In the genomic region with DNA sequence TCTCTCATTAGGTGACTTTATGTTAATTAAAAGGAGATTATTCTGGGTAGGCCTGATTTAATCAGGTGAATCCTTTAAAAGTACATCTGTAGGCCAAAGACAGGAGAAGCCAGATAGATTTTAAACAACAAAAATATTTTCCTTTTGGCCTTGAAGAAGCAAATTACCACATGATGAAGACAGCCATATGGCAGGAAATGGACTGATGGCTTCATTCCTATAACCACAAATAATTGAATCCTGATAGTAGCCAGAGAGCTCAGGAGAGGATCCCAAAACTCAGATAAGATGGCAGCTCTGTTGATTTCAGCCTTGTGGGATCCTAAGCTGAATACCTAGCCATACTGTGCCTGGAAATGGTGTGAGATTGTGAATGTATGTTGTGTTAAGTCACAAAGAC, we compare ENCODE assay signal across 36 cellular contexts.
"Had no signal": no experiment of that assay in that cellular context is flagged by ENCODE, and none has a peak within 500 bp of the region (broad histone marks: within the 10 kb centered on the region; RNA-seq: fewer than 3 reads in every experiment).

No MANE protein-coding gene starts in this region.

- H3K4me3 Mint-ChIP-seq: activated B cell treated with CpG ODN at 0.5 μM for 24 hours; activated CD4-positive, alpha-beta memory T cell treated with anti-CD3 and anti-CD28 coated beads for 36 hours; activated naive CD4-positive, alpha-beta T cell treated with anti-CD3 and anti-CD28 coated beads, Interleukin-2, amount 50 U/mL, for 24 hours; activated naive CD8-positive, alpha-beta T cell treated with anti-CD3 and anti-CD28 coated beads, Interleukin-2, amount 10 ng/mL, durations not matched to agents 7 days and 5 days; T-helper 1 cell treated with Interleukin-12 subunit alpha and Interleukin-12 subunit beta and Interleukin-4 antibody, amounts not matched to agents 30 μg/mL and 1 μg/mL, for 36 hours had no signal

- H3K4me1 ChIP-seq: ascending aorta, Peyer's patch, SJSA1 had no signal

- H3K36me3 ChIP-seq: ascending aorta, MG63, Peyer's patch, SJSA1 had no signal

- ATAC-seq: PC-3 had no signal

- H3K27me3 ChIP-seq: ascending aorta, MG63, Peyer's patch, SJSA1 had no signal

- H3K27me3 Mint-ChIP-seq: activated CD4-positive, alpha-beta memory T cell treated with anti-CD3 and anti-CD28 coated beads for 36 hours; activated naive CD4-positive, alpha-beta T cell treated with anti-CD3 and anti-CD28 coated beads, Interleukin-2, amount 50 U/mL, for 24 hours had no signal

- H3K9me3 ChIP-seq: ascending aorta, MG63, Peyer's patch, SJSA1, SK-N-SH had no signal

- H3K4me1 Mint-ChIP-seq: activated B cell treated with CpG ODN at 0.5 μM for 24 hours; activated naive CD4-positive, alpha-beta T cell treated with anti-CD3 and anti-CD28 coated beads, Interleukin-2, amount 50 U/mL, for 24 hours had no signal

- H3K27ac Mint-ChIP-seq: activated B cell treated with CpG ODN at 0.5 μM for 24 hours; activated CD4-positive, alpha-beta memory T cell treated with anti-CD3 and anti-CD28 coated beads for 36 hours; activated naive CD4-positive, alpha-beta T cell treated with anti-CD3 and anti-CD28 coated beads, Interleukin-2, amount 50 U/mL, for 24 hours; activated naive CD8-positive, alpha-beta T cell treated with anti-CD3 and anti-CD28 coated beads, Interleukin-2, amount 10 ng/mL, durations not matched to agents 7 days and 5 days; activated T-helper 2 cell treated with anti-CD3 and anti-CD28 coated beads, Interferon-gamma antibody, Interleukin-2, Interleukin-4, amounts not matched to agents 10 μg/mL and 5 μg/mL and 100 μg/mL, durations not matched to agents 14 hours and 24 hours and 36 hours had no signal

- H3K4me3 ChIP-seq: ascending aorta, MG63, Peyer's patch, SJSA1 had no signal

- DNase-seq: activated B cell treated with CpG ODN at 0.5 μM for 24 hours; activated CD4-positive, alpha-beta memory T cell treated with anti-CD3 and anti-CD28 coated beads for 36 hours; activated CD4-positive, alpha-beta T cell treated with anti-CD3 and anti-CD28 coated beads for 4 hours; activated CD4-positive, alpha-beta T cell treated with anti-CD3 and anti-CD28 coated beads, Interleukin-2, amount 50 U/mL, for 1 hour; activated CD4-positive, CD25-positive, alpha-beta regulatory T cell treated with anti-CD3 and anti-CD28 coated beads, Interleukin-2, amount 50 U/mL, for 72 hours; activated CD8-positive, alpha-beta memory T cell treated with anti-CD3 and anti-CD28 coated beads, Interleukin-2, amount 50 U/mL, for 4 hours; activated gamma-delta T cell; activated naive CD4-positive, alpha-beta T cell treated with Interleukin-2 at 50 U/mL for 16 hours; activated naive CD8-positive, alpha-beta T cell treated with anti-CD3 and anti-CD28 coated beads, Interleukin-2, amount 10 ng/mL, durations not matched to agents 7 days and 5 days; activated T-cell treated with anti-CD3 and anti-CD28 coated beads for 4 hours; activated T-cell treated with anti-CD3 and anti-CD28 coated beads, Interleukin-2, amount 50 U/mL, for 48 hours; amygdala; Kasumi-1; KG1; MG63; NCI-H1048; NCI-H1105 treated with DMSO at 0.1 percent for 48 hours; NCI-H1436; NCI-H1694; NCI-H1930; NCI-H2107; NCI-H2171; NCI-H510A; NCI-H526; NCI-H748 treated with DMSO at 0.1 percent for 48 hours; NK-92 treated with Interleukin-12 subunit alpha and Interleukin-12 subunit beta, amount 100 ng/mL, for 24 hours; PC-3; Peyer's patch; RPMI8226; SHP77 treated with DMSO at 0.1 percent for 48 hours; SK-N-SH had no signal

- H3K9me3 Mint-ChIP-seq: activated B cell treated with CpG ODN at 0.5 μM for 24 hours; activated CD4-positive, alpha-beta memory T cell treated with anti-CD3 and anti-CD28 coated beads for 36 hours; activated naive CD4-positive, alpha-beta T cell treated with anti-CD3 and anti-CD28 coated beads, Interleukin-2, amount 50 U/mL, for 24 hours; activated T-helper 2 cell treated with anti-CD3 and anti-CD28 coated beads, Interferon-gamma antibody, Interleukin-2, Interleukin-4, amounts not matched to agents 10 μg/mL and 5 μg/mL and 100 μg/mL, durations not matched to agents 14 hours and 24 hours and 36 hours had no signal

- H3K36me3 Mint-ChIP-seq: activated CD4-positive, alpha-beta memory T cell treated with anti-CD3 and anti-CD28 coated beads for 36 hours; activated naive CD4-positive, alpha-beta T cell treated with anti-CD3 and anti-CD28 coated beads, Interleukin-2, amount 50 U/mL, for 24 hours; activated naive CD8-positive, alpha-beta T cell treated with anti-CD3 and anti-CD28 coated beads, Interleukin-2, amount 10 ng/mL, durations not matched to agents 7 days and 5 days had no signal
